10 cellular contexts compared by ENCODE assay signal in the genomic region with DNA sequence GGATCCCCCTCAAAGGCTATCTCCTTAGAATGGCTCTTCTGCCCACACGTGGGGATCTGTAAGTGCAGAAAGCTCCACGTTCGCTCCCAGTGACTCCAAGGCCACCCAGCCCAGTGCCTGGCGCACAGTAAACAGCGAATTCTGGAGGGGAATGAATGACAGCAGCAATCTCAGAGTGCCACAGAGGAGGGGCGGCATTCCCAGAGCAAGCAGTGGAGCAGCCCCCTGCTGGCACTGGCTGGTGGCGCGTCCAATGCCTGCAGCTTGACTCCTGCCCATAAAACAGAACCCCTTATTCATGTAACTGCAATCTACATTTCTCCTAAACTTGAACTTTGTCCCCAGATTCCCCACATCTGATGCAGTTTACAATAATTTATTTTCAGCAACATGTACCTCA. TPM values are rescaled to one million over a fixed set of nuclear protein-coding genes. Genes with fewer than 3 reads are reported as not detected.
A peak's percentile ranks its signal among the peaks of the same experiment; 100 is the strongest.
DNase-seq lines count a peak whose midpoint lies in the region; ATAC-seq, FAIRE-seq and TF ChIP-seq lines count a peak whose summit lies in the region.
"Had no signal": no experiment of that assay in that cellular context is flagged by ENCODE, and none has a peak within 500 bp of the region (broad histone marks: within the 10 kb centered on the region; RNA-seq: fewer than 3 reads in every experiment).

No MANE protein-coding gene starts in this region.

- no peak overlapping the region for H4K91ac ChIP-seq in H1 (replicated peaks; ENCODE audit: insufficient read length, low read length)

- H3K23ac ChIP-seq in H1 (ENCODE audit: insufficient read length): no peak overlapping the region

- DNase-seq in cardiac muscle cell (ENCODE audit: low read depth in 1 of 2, low spot score in 1 of 2): peak in 1 of 2 donors; percentile 58
- no peak for DNase-seq in cardiac septum (ENCODE audit: low spot score)
- DNase-seq in NCI-H1048 (lab: John Stamatoyannopoulos, UW): peak; percentile 12
- DNase-seq in H1 (ENCODE audit: low read depth in 1 of 2, low spot score in 2 of 2): peak in 1 of 2 experiments; percentile 74
- no peak for DNase-seq in testis
- no peak for DNase-seq in lower leg skin (ENCODE audit: low spot score in 2 of 2)

- H3K79me1 ChIP-seq in H1 (ENCODE audit: low read depth, low read length): no peaks in the 10 kb centered on the region

- TF ChIP-seq EP300 in H1 (IDR thresholded peaks at IDR 0.05; ENCODE audit: borderline replicate concordance in 1 of 2, low read depth in 2 of 2, low read length in 2 of 2): no peak

- peaks cover under 1% of the 10 kb centered on the region; the same call in 1 of the 2 replicates for H3K23me2 ChIP-seq in H1 (ENCODE audit: low read depth, low read length)

- H3K9me3 ChIP-seq in cardiac muscle cell (ENCODE audit: low read depth) (no peaks in the 10 kb centered on the region), H1 (ENCODE audit: insufficient read depth in 2 of 2, low read depth in 1 of 2, low read length in 1 of 2) (no peaks in the 10 kb centered on the region), testis (no peaks in the 10 kb centered on the region)

- H3K4me3 ChIP-seq in cardiac muscle cell (no peak overlapping the region), H1 (ENCODE audit: extremely low read depth in 1 of 4, insufficient read depth in 2 of 4, low read depth in 3 of 4, low read length in 4 of 4) (no peak overlapping the region), testis (no peak overlapping the region), lower leg skin (ENCODE audit: low read depth, poor library complexity, severe bottlenecking) (no peak overlapping the region)

- TF ChIP-seq POLR2A in H1 (IDR thresholded peaks at IDR 0.05; ENCODE audit: control extremely low read depth in 1 of 2, low read depth in 2 of 2, low read length in 2 of 2) (no peak), testis (IDR thresholded peaks at IDR 0.05) (no peak), lower leg skin (IDR thresholded peaks at IDR 0.05) (no peak)

- intact Hi-C loops in cardiac septum (cut with DNase I) (no loop called here), testis (cut with DNase I; ENCODE audit: low total_unique reads) (no loop called here), lower leg skin (cut with DNase I; ENCODE audit: low total_unique reads) (no loop called here)

- H3K18ac ChIP-seq in H1 (ENCODE audit: extremely low read depth, low read length): no peak overlapping the region

- H3K27ac ChIP-seq in cardiac muscle cell (no peak overlapping the region), H1 (ENCODE audit: low read depth, low read length) (no peak overlapping the region), testis (no peak overlapping the region)

- no peak overlapping the region for H2BK12ac ChIP-seq in H1 (ENCODE audit: low read depth, low read length)

- no peak overlapping the region for H2AK5ac ChIP-seq in H1 (ENCODE audit: low read depth, low read length)

- H4K5ac ChIP-seq in H1 (ENCODE audit: insufficient read length, low read depth, low read length): no peak overlapping the region

- peaks cover 94% of the 10 kb centered on the region for H3K27me3 ChIP-seq in cardiac muscle cell
- H3K27me3 ChIP-seq in H1 (replicated peaks in 1 of 4; ENCODE audit: control insufficient read depth in 3 of 4, extremely low read depth in 1 of 4, insufficient read depth in 3 of 4, low read length in 3 of 4): peaks cover 37 to 66% (median 59%) of the 10 kb centered on the region in 4 experiments
- no peaks in the 10 kb centered on the region for H3K27me3 ChIP-seq in testis

- H3K79me2 ChIP-seq in H1 (ENCODE audit: control insufficient read depth in 1 of 2, insufficient read depth in 2 of 2, low read length in 2 of 2): no peaks in the 10 kb centered on the region

- H2BK15ac ChIP-seq in H1 (ENCODE audit: low read length): no peak overlapping the region

- POLR2A ChIA-PET in H1 (lab: Charles Lee; ENCODE audit: partially characterized antibody): no interaction called here

- H4K8ac ChIP-seq in H1 (ENCODE audit: extremely low read depth, insufficient read depth, low read length): no peak overlapping the region

- no peak for ATAC-seq in GM21737 (IDR thresholded peaks at IDR 0.05; ENCODE audit: unreplicated experiment)
- ATAC-seq in HG03025 (IDR thresholded peaks at IDR 0.05; ENCODE audit: low FRiP score, unreplicated experiment): no peak

- TF ChIP-seq CTCF in cardiac muscle cell (IDR thresholded peaks at IDR 0.05; ENCODE audit: low read depth, low read length): peak; percentile 63
- peak in 2 of 3 experiments; percentile 70 to 75; a peak in 3 of 4 replicates for TF ChIP-seq CTCF in H1 (IDR thresholded peaks at IDR 0.05; ENCODE audit: control extremely low read depth in 1 of 3, insufficient read depth in 1 of 3, low read depth in 1 of 3, low read length in 3 of 3)
- TF ChIP-seq CTCF in testis (IDR thresholded peaks at IDR 0.05): peak in 2 of 3 experiments; percentile 6 to 35
- TF ChIP-seq CTCF in lower leg skin (IDR thresholded peaks at IDR 0.05): no peak

- CTCF ChIA-PET in H1 (lab: Charles Lee; ENCODE audit: partially characterized antibody): interaction anchor here (0.5 to 4.2 kb wide), 20 partner anchors 9 to 295 kb away, joined by 3 to 30 read pairs (median 4); no protein-coding TSS in a partner anchor

- no peak overlapping the region for H3K4me2 ChIP-seq in H1 (ENCODE audit: insufficient read depth in 1 of 2, low read depth in 2 of 2, low read length in 2 of 2)

- no peak overlapping the region for H3K56ac ChIP-seq in H1 (replicated peaks; ENCODE audit: insufficient read length, low read depth, low read length)

- H4K20me1 ChIP-seq in H1 (replicated peaks in 1 of 2; ENCODE audit: control insufficient read depth in 1 of 2, insufficient read depth in 2 of 2, low read length in 2 of 2): peaks cover 5 to 11% of the 10 kb centered on the region in 2 experiments

- no peak overlapping the region for H3K4ac ChIP-seq in H1 (replicated peaks; ENCODE audit: insufficient read length, low read depth, low read length)

- no peak overlapping the region for H2BK120ac ChIP-seq in H1 (replicated peaks; ENCODE audit: low read depth, low read length)

- no peak overlapping the region for H2AFZ ChIP-seq in H1 (ENCODE audit: low read length)

- peak; percentile 49 to 53 for TF ChIP-seq RAD21 in H1 (IDR thresholded peaks at IDR 0.05 in 1 of 2, conservative IDR thresholded peaks at IDR 0.05 in 1 of 2; ENCODE audit: low read depth in 2 of 2, low read length in 2 of 2)

- 36% methylated on average over 8 of the region's 8 CpGs; no CpG with 5 or more reads in 1 of the 2 experiments for WGBS in H1 (ENCODE audit: extremely low coverage in 1 of 2, insufficient coverage in 1 of 2, insufficient read length in 1 of 2, insufficient replicate concordance in 2 of 2, low coverage in 1 of 2, low lambda C conversion rate in 2 of 2, missing lambda C conversion rate in 1 of 2), 2 experiments
- 34 to 40% methylated on average over 8 of the region's 8 CpGs for WGBS in testis, 2 donors
- 30 to 41% methylated on average over 8 of the region's 8 CpGs for WGBS in lower leg skin, 2 donors

- H2BK20ac ChIP-seq in H1 (ENCODE audit: low read length): no peak overlapping the region

- H3K36me3 ChIP-seq in cardiac muscle cell (no peaks in the 10 kb centered on the region), H1 (ENCODE audit: control insufficient read depth in 2 of 4, insufficient read depth in 4 of 4, low read length in 3 of 4) (no peaks in the 10 kb centered on the region), testis (ENCODE audit: low read depth, missing control alignments) (no peaks in the 10 kb centered on the region)

- no peaks in the 10 kb centered on the region for H3K4me1 ChIP-seq in cardiac muscle cell (ENCODE audit: low read depth)
- H3K4me1 ChIP-seq in H1 (replicated peaks in 1 of 4; ENCODE audit: control insufficient read depth in 3 of 4, insufficient read depth in 4 of 4, low read length in 3 of 4): peaks cover 0 to 20% (median 11%) of the 10 kb centered on the region in 4 experiments; a peak in 6 of 7 replicates
- H3K4me1 ChIP-seq in testis: no peaks in the 10 kb centered on the region

- H3K9ac ChIP-seq in H1 (replicated peaks in 1 of 4; ENCODE audit: extremely low read depth in 1 of 4, low read depth in 3 of 4, low read length in 3 of 4): no peak overlapping the region

- no peak overlapping the region for H2BK5ac ChIP-seq in H1 (ENCODE audit: low read depth, low read length)

- no peak overlapping the region for H3K14ac ChIP-seq in H1 (ENCODE audit: insufficient read length)

- no peak for FAIRE-seq in H1 (lab: Jason Lieb, UNC)
- FAIRE-seq: GM18507 had no signal

TF ChIP-seq in H1, 55 proteins besides CTCF, POLR2A, EP300 and RAD21 (continues in another document):
- no peak for TF ChIP-seq RBBP5 (IDR thresholded peaks at IDR 0.05; ENCODE audit: borderline replicate concordance, low read depth, low read length)
- TF ChIP-seq POU5F1 (IDR thresholded peaks at IDR 0.05; ENCODE audit: low read depth, low read length): no peak
- TF ChIP-seq CHD1 (IDR thresholded peaks at IDR 0.05; ENCODE audit: low read depth, low read length): no peak
- peak; percentile 11; the same call in 1 of the 2 replicates for TF ChIP-seq YY1 (IDR thresholded peaks at IDR 0.05; ENCODE audit: low read depth, low read length)
- no peak for TF ChIP-seq TBP (IDR thresholded peaks at IDR 0.05; ENCODE audit: low read depth, low read length)
- TF ChIP-seq SUZ12 (IDR thresholded peaks at IDR 0.05; ENCODE audit: low read length): no peak
- no peak for TF ChIP-seq CBX8 (IDR thresholded peaks at IDR 0.05; ENCODE audit: borderline replicate concordance, low read depth, low read length)
- no peak for TF ChIP-seq JUN (IDR thresholded peaks at IDR 0.05; ENCODE audit: low read depth, low read length)
- no peak for TF ChIP-seq SIX5 (IDR thresholded peaks at IDR 0.05; ENCODE audit: low read depth, low read length)
- TF ChIP-seq HDAC2 (IDR thresholded peaks at IDR 0.05; ENCODE audit: borderline replicate concordance in 1 of 2, low read depth in 2 of 2, low read length in 2 of 2): no peak
- TF ChIP-seq BRCA1 (IDR thresholded peaks at IDR 0.05; ENCODE audit: low read depth, low read length): no peak
- no peak for TF ChIP-seq PHF8 (conservative IDR thresholded peaks at IDR 0.05; ENCODE audit: low read depth, low read length)

RNA-seq across cellular contexts. Expression of a gene that starts 6.9 kb away (rescaled TPM):
- total RNA-seq in cardiac muscle cell (not detected in 2 replicates), cardiac septum (not detected), testis (not detected), lower leg skin (1 to 10 TPM in 3 of 4 donors, under 1 TPM in 1; 0.34 to 8.7 (median 2.2) TPM)
- polyA plus RNA-seq in cardiac muscle cell (not detected in 2 replicates), H1 (2011; rRNA removed) (0.28 and 0.32 TPM in 2 replicates), testis (ENCODE audit: insufficient read depth, low read depth, low replicate concordance) (not detected)
- total RNA-seq in H1 (2021; fragmentation: NEBNext Ultra II Directional; extraction: Animal tissue kit (Norgen Biotek cat#: 25700)): 0.35 TPM in 1 of 2 replicates, not detected in the other
- polyA plus RNA-seq in H1 (2011; cell fraction: cytosol; rRNA removed): 0.22 TPM
- 0.17 TPM for polyA plus RNA-seq in H1 (2011; cell fraction: nucleus; rRNA removed)
- not detected in 4 replicates for polyA plus RNA-seq in H1 (2012, experiment 1 of 2)
- polyA plus RNA-seq in H1 (2012, experiment 2 of 2): not detected
- 0.08 TPM for polyA plus RNA-seq in H1 (2013, experiment 1 of 2)
- 0.09 TPM for polyA plus RNA-seq in H1 (2013, experiment 2 of 2)
- not detected in 2 replicates for polyA minus RNA-seq in H1 (2011; rRNA and poly(A)+ RNA removed)
- not detected for polyA minus RNA-seq in H1 (2011; cell fraction: cytosol; rRNA and poly(A)+ RNA removed)
- not detected for polyA minus RNA-seq in H1 (2011; cell fraction: nucleus; rRNA and poly(A)+ RNA removed)
- total RNA-seq: T-cell had no signal

Comparison
In these comparisons a context has a peak if more than half of its experiments do, and no peak if none do; other contexts are left out.
1. CTCF ChIP-seq: peak in cardiac muscle cell (single experiment), H1 (2 of 3) and testis (2 of 3); none in lower leg skin (0 of 3).